Comparison of ENCODE assay signal across 8 cellular contexts in the genomic region with DNA sequence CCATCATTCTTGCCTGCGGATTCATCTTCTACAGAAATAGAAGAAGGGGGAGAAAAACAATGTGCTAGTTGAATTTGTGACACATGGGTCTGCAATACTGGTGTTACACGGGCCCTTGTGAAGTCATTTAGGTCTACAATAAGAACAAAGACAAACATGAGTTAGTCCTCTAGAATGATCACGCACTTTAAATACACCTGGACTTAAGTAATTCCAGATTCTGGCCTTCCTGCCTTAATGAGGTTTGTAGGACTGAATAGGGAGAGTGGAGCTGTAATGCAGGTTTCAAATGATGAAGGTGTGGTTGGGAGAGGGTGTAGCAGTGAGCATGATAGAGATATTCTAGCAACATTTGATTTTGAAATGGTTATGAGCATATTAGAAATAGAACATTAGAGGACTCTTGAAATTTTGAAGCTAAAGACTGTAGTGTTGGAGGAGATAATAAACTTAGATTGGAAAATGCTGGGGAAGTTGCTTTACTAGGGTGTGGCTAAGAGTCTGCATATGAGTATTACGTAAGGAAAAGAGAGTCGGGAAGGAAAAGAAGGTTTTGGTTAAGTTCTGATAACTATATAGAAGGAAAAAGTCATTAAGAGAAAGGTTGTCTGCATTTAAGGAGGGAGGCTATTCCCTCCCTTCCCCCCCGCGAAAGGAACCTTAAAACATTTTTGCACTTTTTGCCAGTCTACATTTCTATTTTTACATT. TPM values are rescaled to one million over a fixed set of nuclear protein-coding genes. Genes with fewer than 3 reads are reported as not detected.
DNase-seq lines count a peak whose midpoint lies in the region; ATAC-seq and TF ChIP-seq lines count a peak whose summit lies in the region.

No MANE protein-coding gene starts in this region.

- ATAC-seq in activated CD8-positive, alpha-beta T cell treated with anti-CD3 and anti-CD28 coated beads, Interleukin-2, amount 10 ng/mL, durations not matched to agents 7 days and 5 days, result no peak
- ATAC-seq in HG03039 (IDR thresholded peaks at IDR 0.05; ENCODE audit: unreplicated experiment) (no peak), HG02870 (IDR thresholded peaks at IDR 0.05; ENCODE audit: unreplicated experiment) (no peak)

- peak overlapping the region; percentile 68 for H3K4me3 ChIP-seq in AG04449 (ENCODE audit: low read depth, low read length)
- H3K4me3 ChIP-seq in HEK293 (ENCODE audit: low read depth, low read length), result peak overlapping the region; percentile 99
- peak overlapping the region; percentile 92 for H3K4me3 ChIP-seq in iPS-18a (ENCODE audit: low read length)
- peak overlapping the region; percentile 82 for H3K4me3 ChIP-seq in suprapubic skin

- H3K36me3 ChIP-seq in HEK293 (ENCODE audit: control insufficient read depth in 2 of 2, insufficient read depth in 1 of 2, low read length in 2 of 2) (peaks cover 0 to 36% of the 10 kb centered on the region in 2 experiments; a peak in 1 of 3 replicates), iPS-18a (ENCODE audit: control insufficient read depth, low read depth, low read length) (peaks cover 22% of the 10 kb centered on the region), suprapubic skin (peaks cover 21% of the 10 kb centered on the region)

- no peak for TF ChIP-seq EP300 in suprapubic skin (IDR thresholded peaks at IDR 0.05)

- H3K27ac Mint-ChIP-seq in activated CD8-positive, alpha-beta T cell treated with anti-CD3 and anti-CD28 coated beads, Interleukin-2, amount 10 ng/mL, durations not matched to agents 7 days and 5 days, result peak overlapping the region; percentile 92

- peaks cover 14% of the 10 kb centered on the region; the same call in 1 of the 2 replicates for H3K4me1 ChIP-seq in HEK293 (ENCODE audit: control insufficient read depth, insufficient read depth, low read length)
- H3K4me1 ChIP-seq in iPS-18a (ENCODE audit: control insufficient read depth, low read depth, low read length), result peaks cover 7% of the 10 kb centered on the region
- H3K4me1 ChIP-seq in suprapubic skin, result peaks cover 46% of the 10 kb centered on the region

- 20% methylated on average over 7 of the region's 7 CpGs for WGBS in suprapubic skin

- no peaks in the 10 kb centered on the region for H3K9me3 Mint-ChIP-seq in activated CD8-positive, alpha-beta T cell treated with anti-CD3 and anti-CD28 coated beads, Interleukin-2, amount 10 ng/mL, durations not matched to agents 7 days and 5 days (ENCODE audit: insufficient read depth)

- H3K4me3 Mint-ChIP-seq in activated CD8-positive, alpha-beta T cell treated with anti-CD3 and anti-CD28 coated beads, Interleukin-2, amount 10 ng/mL, durations not matched to agents 7 days and 5 days, result peak overlapping the region; percentile 94

- TF ChIP-seq CTCF in AG04449 (IDR thresholded peaks at IDR 0.05; ENCODE audit: insufficient read depth, low read length, missing control alignments), result no peak
- no peak for TF ChIP-seq CTCF in HEK293 (tag by site-specific recombination; IDR thresholded peaks at IDR 0.05)
- no peak for TF ChIP-seq CTCF in suprapubic skin (IDR thresholded peaks at IDR 0.05)

- no peaks in the 10 kb centered on the region for H3K27me3 Mint-ChIP-seq in activated CD8-positive, alpha-beta T cell treated with anti-CD3 and anti-CD28 coated beads, Interleukin-2, amount 10 ng/mL, durations not matched to agents 7 days and 5 days (ENCODE audit: low read depth)

- no peaks in the 10 kb centered on the region for H3K9me3 ChIP-seq in HEK293 (ENCODE audit: control insufficient read depth, insufficient read depth, low read depth, low read length)
- no peaks in the 10 kb centered on the region for H3K9me3 ChIP-seq in iPS-18a (ENCODE audit: control insufficient read depth, low read depth, low read length)
- no peaks in the 10 kb centered on the region for H3K9me3 ChIP-seq in suprapubic skin

- TF ChIP-seq POLR2A in suprapubic skin (IDR thresholded peaks at IDR 0.05), result no peak

- CTCF ChIA-PET in AG04449 (lab: Yijun Ruan, JAX), result interaction anchor here (1.2 kb wide), 1 partner anchor 9 kb away, joined by 3 read pairs; no protein-coding TSS in a partner anchor
- CTCF ChIA-PET in HEK293 (lab: Yijun Ruan, JAX), result interaction anchor here (0.6 kb wide), 1 partner anchor 57 kb away, joined by 3 read pairs; no protein-coding TSS in a partner anchor
- CTCF ChIA-PET in activated CD8-positive, alpha-beta T cell treated with anti-CD3 and anti-CD28 coated beads, Interleukin-2, amount 10 ng/mL, durations not matched to agents 7 days and 5 days (lab: Charles Lee), result no interaction called here

- peak overlapping the region; percentile 18; the same call in 1 of the 2 replicates for H3K27ac ChIP-seq in HEK293 (ENCODE audit: extremely low read depth, low read depth, low read length)
- H3K27ac ChIP-seq in iPS-18a (ENCODE audit: low read length), result peak overlapping the region; percentile 60
- H3K27ac ChIP-seq in suprapubic skin, result peak overlapping the region; percentile 97

- peak overlapping the region; percentile 80 for H3K9ac ChIP-seq in iPS-18a (ENCODE audit: low read length)

- POLR2A ChIA-PET in AG04449 (lab: Yijun Ruan, JAX) (interaction anchor here (0.6 to 1.6 kb wide), 12 partner anchors 10 to 734 kb away, joined by 3 to 9 read pairs (median 4); partner anchors contain the start of genes RNF13, SIAH2 and TSC22D2), HEK293 (lab: Yijun Ruan, JAX) (interaction anchor here (0.5 to 1.6 kb wide), 6 partner anchors 9 to 540 kb away, joined by 3 to 11 read pairs (median 4); partner anchors contain the start of genes ERICH6, SELENOT and TSC22D2)
- POLR2A ChIA-PET in activated CD8-positive, alpha-beta T cell treated with anti-CD3 and anti-CD28 coated beads, Interleukin-2, amount 10 ng/mL, durations not matched to agents 7 days and 5 days (lab: Charles Lee), result interaction anchor here (0.6 to 5.0 kb wide), 13 partner anchors 8 to 215 kb away, joined by 3 to 77 read pairs (median 5); partner anchors contain the start of genes ERICH6, SELENOT, SIAH2 and TSC22D2

- no peaks in the 10 kb centered on the region for H3K27me3 ChIP-seq in iPS-18a (ENCODE audit: control insufficient read depth, insufficient read depth, low read length)
- no peaks in the 10 kb centered on the region for H3K27me3 ChIP-seq in suprapubic skin

- no peak for DNase-seq in AG04449 (ENCODE audit: low read depth, low spot score)
- no peak for DNase-seq in activated CD8-positive, alpha-beta T cell treated with anti-CD3 and anti-CD28 coated beads, Interleukin-2, amount 10 ng/mL, durations not matched to agents 7 days and 5 days
- no peak for DNase-seq in suprapubic skin (ENCODE audit: low spot score in 2 of 2)
- DNase-seq in SW 1271 (lab: John Stamatoyannopoulos, UW), result no peak

- H3K4me1 Mint-ChIP-seq in activated CD8-positive, alpha-beta T cell treated with anti-CD3 and anti-CD28 coated beads, Interleukin-2, amount 10 ng/mL, durations not matched to agents 7 days and 5 days (ENCODE audit: low read depth), result peaks cover 45% of the 10 kb centered on the region

- peaks cover 44% of the 10 kb centered on the region for H3K36me3 Mint-ChIP-seq in activated CD8-positive, alpha-beta T cell treated with anti-CD3 and anti-CD28 coated beads, Interleukin-2, amount 10 ng/mL, durations not matched to agents 7 days and 5 days (ENCODE audit: low read depth)

TF ChIP-seq in HEK293, 187 proteins besides CTCF, POLR2A, EP300 and RAD21 (continues in another document):
- TF ChIP-seq IKZF3 (tag by site-specific recombination; IDR thresholded peaks at IDR 0.05), result no peak
- TF ChIP-seq ZEB2 (tag by site-specific recombination; IDR thresholded peaks at IDR 0.05), result no peak
- no peak for TF ChIP-seq SP2 (tag by site-specific recombination; IDR thresholded peaks at IDR 0.05)
- no peak for TF ChIP-seq SETDB1 (IDR thresholded peaks at IDR 0.05; ENCODE audit: insufficient read length, low read length)
- no peak for TF ChIP-seq ZNF2 (tag by site-specific recombination; IDR thresholded peaks at IDR 0.05)
- no peak for TF ChIP-seq ZNF792 (tag by site-specific recombination; IDR thresholded peaks at IDR 0.05)
- no peak for TF ChIP-seq ZNF513 (tag by site-specific recombination; IDR thresholded peaks at IDR 0.05)
- TF ChIP-seq ZNF747 (tag by site-specific recombination; IDR thresholded peaks at IDR 0.05), result no peak
- TF ChIP-seq ZIC2 (tag by site-specific recombination; IDR thresholded peaks at IDR 0.05), result no peak
- peak; percentile 20; the same call in 1 of the 2 replicates for TF ChIP-seq ZNF335 (tag by site-specific recombination; conservative IDR thresholded peaks at IDR 0.05)
- 0 out of 2 replicates have a peak, but pooled peaks have one; percentile 43 for TF ChIP-seq PRDM1 (tag by site-specific recombination; IDR thresholded peaks at IDR 0.05)
- TF ChIP-seq FEZF1 (tag by site-specific recombination; IDR thresholded peaks at IDR 0.05), result no peak
- TF ChIP-seq ZFP3 (tag by site-specific recombination; IDR thresholded peaks at IDR 0.05; ENCODE audit: low read depth), result no peak

RNA-seq across cellular contexts. Expression of gene EIF2A, which starts 0.6 kb away (rescaled TPM):
- 10 to 100 TPM; 77.0 to 89.0 TPM for total RNA-seq in activated CD8-positive, alpha-beta T cell treated with anti-CD3 and anti-CD28 coated beads, Interleukin-2, amount 10 ng/mL, durations not matched to agents 7 days and 5 days
- 100 to 1,000 TPM; 149 to 222 (median 194) TPM for total RNA-seq in suprapubic skin

RNA-seq across cellular contexts. Expression of gene SERP1, which starts 0.9 kb away (rescaled TPM):
- total RNA-seq in activated CD8-positive, alpha-beta T cell treated with anti-CD3 and anti-CD28 coated beads, Interleukin-2, amount 10 ng/mL, durations not matched to agents 7 days and 5 days, result 10 to 100 TPM; 83.4 to 87.3 TPM
- 100 to 1,000 TPM in 3 of 4 donors, 10 to 100 TPM in 1; 84.2 to 149 (median 120) TPM for total RNA-seq in suprapubic skin

RNA-seq across cellular contexts. Expression of gene SELENOT, which starts 55.9 kb away (rescaled TPM):
- total RNA-seq in activated CD8-positive, alpha-beta T cell treated with anti-CD3 and anti-CD28 coated beads, Interleukin-2, amount 10 ng/mL, durations not matched to agents 7 days and 5 days, result 100 to 1,000 TPM in 1 of 2 experiments, 10 to 100 TPM in 1; 99.8 to 104 TPM
- total RNA-seq in suprapubic skin, result 10 to 100 TPM; 49.2 to 97.2 (median 75.3) TPM

Comparison
In these comparisons a context has a peak if more than half of its experiments do, and no peak if none do; other contexts are left out.
1. H3K27ac ChIP-seq: peak in every context shown above with its lines; median percentile 97 in suprapubic skin; 60 in iPS-18a; 18 in HEK293.